34 cellular contexts compared by ENCODE assay signal in genomic region chr14:30630248-30630647, GRCh38.
"Had no signal": no experiment of that assay in that cellular context is flagged by ENCODE, and none has a peak within 500 bp of the region (broad histone marks: within the 10 kb centered on the region; RNA-seq: fewer than 3 reads in every experiment).

No MANE protein-coding gene starts in this region.

- H3K9me3 ChIP-seq: adrenal gland, body of pancreas, breast epithelium had no signal

- H3K4me1 ChIP-seq: breast epithelium had no signal

- DNase-seq: activated B cell treated with CpG ODN at 0.5 μM for 24 hours; activated CD4-positive, alpha-beta memory T cell treated with anti-CD3 and anti-CD28 coated beads for 36 hours; activated CD4-positive, alpha-beta T cell treated with anti-CD3 and anti-CD28 coated beads for 4 hours; activated CD4-positive, alpha-beta T cell treated with anti-CD3 and anti-CD28 coated beads, Interleukin-2, amount 10 ng/mL, durations not matched to agents 24 days and 14 days; activated CD4-positive, alpha-beta T cell treated with anti-CD3 and anti-CD28 coated beads, Interleukin-2, amount 50 U/mL, for 1 hour; activated CD4-positive, alpha-beta T cell treated with anti-CD3 and anti-CD28 coated beads, Interleukin-2, amount 50 U/mL, for 4 hours; activated CD4-positive, CD25-positive, alpha-beta regulatory T cell treated with anti-CD3 and anti-CD28 coated beads, Interleukin-2, amount 50 U/mL, for 72 hours; activated CD8-positive, alpha-beta memory T cell treated with anti-CD3 and anti-CD28 coated beads, Interleukin-2, amount 50 U/mL, for 4 hours; activated CD8-positive, alpha-beta T cell treated with anti-CD3 and anti-CD28 coated beads for 36 hours; activated effector memory CD4-positive, alpha-beta T cell treated with anti-CD3 and anti-CD28 coated beads, Interleukin-2, amount 50 U/mL, for 16 hours; activated gamma-delta T cell treated with Interleukin-2 at 50 U/mL for 16 hours; activated naive CD4-positive, alpha-beta T cell; activated naive CD4-positive, alpha-beta T cell treated with anti-CD3 and anti-CD28 coated beads for 36 hours; activated naive CD4-positive, alpha-beta T cell treated with anti-CD3 and anti-CD28 coated beads, Interleukin-2, amount 50 U/mL, for 16 hours; activated naive CD8-positive, alpha-beta T cell treated with anti-CD3 and anti-CD28 coated beads for 36 hours; activated T-cell treated with anti-CD3 and anti-CD28 coated beads for 4 hours; activated T-cell treated with anti-CD3 and anti-CD28 coated beads, Interleukin-2, amount 50 U/mL, for 1 hour; activated T-cell treated with anti-CD3 and anti-CD28 coated beads, Interleukin-2, amount 50 U/mL, for 4 hours; activated T-cell treated with anti-CD3 and anti-CD28 coated beads, Interleukin-2, amount 50 U/mL, for 72 hours; adrenal gland; amniotic stem cell; aorta; body of pancreas; brain microvascular endothelial cell; central memory CD4-positive, alpha-beta T cell; T-helper 17 cell; T-helper 9 cell had no signal

- H3K4me3 ChIP-seq: adrenal gland, body of pancreas, breast epithelium had no signal

- H3K9me3 Mint-ChIP-seq: activated B cell treated with CpG ODN at 0.5 μM for 24 hours; activated CD4-positive, alpha-beta memory T cell treated with anti-CD3 and anti-CD28 coated beads for 36 hours; activated CD4-positive, alpha-beta T cell treated with anti-CD3 and anti-CD28 coated beads, Interleukin-2, amount 10 ng/mL, durations not matched to agents 24 days and 14 days; activated CD8-positive, alpha-beta T cell treated with anti-CD3 and anti-CD28 coated beads for 36 hours; activated naive CD4-positive, alpha-beta T cell treated with anti-CD3 and anti-CD28 coated beads for 36 hours; activated naive CD4-positive, alpha-beta T cell treated with anti-CD3 and anti-CD28 coated beads, Interleukin-2, amount 50 U/mL, for 72 hours; activated naive CD8-positive, alpha-beta T cell treated with anti-CD3 and anti-CD28 coated beads for 36 hours; activated T-cell treated with anti-CD3 and anti-CD28 coated beads, Interleukin-2, amount 50 U/mL, for 4 hours; activated T-cell treated with anti-CD3 and anti-CD28 coated beads, Interleukin-2, amount 50 U/mL, for 72 hours; activated T-helper 1 cell treated with anti-CD3 and anti-CD28 coated beads, Interleukin-12 subunit alpha, Interleukin-12 subunit beta, Interleukin-2, Interleukin-4 antibody, amounts not matched to agents 30 ng/mL and 10 ng/mL and 1 ng/mL, durations not matched to agents 14 hours and 24 hours and 36 hours; activated T-helper 17 cell treated with anti-CD3 and anti-CD28 coated beads, Interleukin-2, amount 50 U/mL, for 72 hours had no signal

- ATAC-seq: activated CD8-positive, alpha-beta T cell treated with anti-CD3 and anti-CD28 coated beads for 36 hours; activated naive CD4-positive, alpha-beta T cell treated with anti-CD3 and anti-CD28 coated beads, Interleukin-2, amount 50 U/mL, for 72 hours; activated T-cell treated with anti-CD3 and anti-CD28 coated beads, Interleukin-2, amount 50 U/mL, for 4 hours; activated T-cell treated with anti-CD3 and anti-CD28 coated beads, Interleukin-2, amount 50 U/mL, for 72 hours; activated T-helper 17 cell treated with anti-CD3 and anti-CD28 coated beads, Interleukin-2, amount 50 U/mL, for 72 hours; body of pancreas; T-helper 17 cell had no signal

- H3K27ac ChIP-seq: adrenal gland, body of pancreas, brain microvascular endothelial cell, breast epithelium, VCaP had no signal

- H3K27ac Mint-ChIP-seq: activated B cell treated with CpG ODN at 0.5 μM for 24 hours; activated CD4-positive, alpha-beta memory T cell treated with anti-CD3 and anti-CD28 coated beads for 36 hours; activated CD4-positive, alpha-beta T cell treated with anti-CD3 and anti-CD28 coated beads, Interleukin-2, amount 10 ng/mL, durations not matched to agents 24 days and 14 days; activated CD8-positive, alpha-beta T cell treated with anti-CD3 and anti-CD28 coated beads for 36 hours; activated naive CD4-positive, alpha-beta T cell treated with anti-CD3 and anti-CD28 coated beads for 36 hours; activated naive CD4-positive, alpha-beta T cell treated with anti-CD3 and anti-CD28 coated beads, Interleukin-2, amount 50 U/mL, for 72 hours; activated naive CD8-positive, alpha-beta T cell treated with anti-CD3 and anti-CD28 coated beads for 36 hours; activated T-cell treated with anti-CD3 and anti-CD28 coated beads, Interleukin-2, amount 50 U/mL, for 72 hours; activated T-helper 1 cell treated with anti-CD3 and anti-CD28 coated beads, Interleukin-12 subunit alpha, Interleukin-12 subunit beta, Interleukin-2, Interleukin-4 antibody, amounts not matched to agents 30 ng/mL and 10 ng/mL and 1 ng/mL, durations not matched to agents 14 hours and 24 hours and 36 hours; activated T-helper 17 cell treated with anti-CD3 and anti-CD28 coated beads, Interleukin-2, amount 50 U/mL, for 72 hours; T-helper 17 cell had no signal

- H3K4me3 Mint-ChIP-seq: activated B cell treated with CpG ODN at 0.5 μM for 24 hours; activated CD4-positive, alpha-beta memory T cell treated with anti-CD3 and anti-CD28 coated beads for 36 hours; activated CD4-positive, alpha-beta T cell treated with anti-CD3 and anti-CD28 coated beads, Interleukin-2, amount 10 ng/mL, durations not matched to agents 24 days and 14 days; activated CD8-positive, alpha-beta T cell treated with anti-CD3 and anti-CD28 coated beads for 36 hours; activated naive CD4-positive, alpha-beta T cell treated with anti-CD3 and anti-CD28 coated beads for 36 hours; activated naive CD8-positive, alpha-beta T cell treated with anti-CD3 and anti-CD28 coated beads for 36 hours; activated T-cell treated with anti-CD3 and anti-CD28 coated beads, Interleukin-2, amount 50 U/mL, for 4 hours; activated T-cell treated with anti-CD3 and anti-CD28 coated beads, Interleukin-2, amount 50 U/mL, for 72 hours; activated T-helper 1 cell treated with anti-CD3 and anti-CD28 coated beads, Interleukin-12 subunit alpha, Interleukin-12 subunit beta, Interleukin-2, Interleukin-4 antibody, amounts not matched to agents 30 ng/mL and 10 ng/mL and 1 ng/mL, durations not matched to agents 14 hours and 24 hours and 36 hours; activated T-helper 17 cell treated with anti-CD3 and anti-CD28 coated beads, Interleukin-2, amount 50 U/mL, for 72 hours; T-helper 17 cell had no signal

- H3K27me3 Mint-ChIP-seq: activated B cell treated with CpG ODN at 0.5 μM for 24 hours; activated CD4-positive, alpha-beta memory T cell treated with anti-CD3 and anti-CD28 coated beads for 36 hours; activated CD4-positive, alpha-beta T cell treated with anti-CD3 and anti-CD28 coated beads, Interleukin-2, amount 10 ng/mL, durations not matched to agents 24 days and 14 days; activated CD8-positive, alpha-beta T cell treated with anti-CD3 and anti-CD28 coated beads for 36 hours; activated naive CD8-positive, alpha-beta T cell treated with anti-CD3 and anti-CD28 coated beads for 36 hours; activated T-helper 17 cell treated with anti-CD3 and anti-CD28 coated beads, Interleukin-2, amount 50 U/mL, for 72 hours; T-helper 17 cell had no signal

- H3K27me3 ChIP-seq: adrenal gland, body of pancreas, brain microvascular endothelial cell, breast epithelium had no signal

- FAIRE-seq: astrocyte, TTC549 had no signal
